In the genomic region with DNA sequence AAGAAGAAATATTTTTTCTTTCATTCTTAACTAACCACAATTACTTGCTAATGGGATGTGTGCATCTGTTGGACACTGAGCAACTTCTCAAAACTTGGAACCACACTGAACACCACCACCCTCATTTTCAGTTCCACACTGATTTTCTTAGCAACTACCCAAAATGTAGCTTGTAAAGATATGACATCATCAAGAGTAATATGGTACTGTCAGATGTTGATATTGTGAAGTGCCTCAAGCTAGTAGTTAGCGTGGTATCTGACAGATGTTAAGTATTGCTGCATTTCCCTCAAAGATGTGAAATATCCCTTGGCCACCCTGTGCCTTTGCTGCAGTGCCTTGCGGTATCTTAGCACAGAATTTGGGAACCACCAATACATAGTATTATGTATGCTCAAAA, we compare ENCODE assay signal across 10 cellular contexts. TPM values are rescaled to one million over a fixed set of nuclear protein-coding genes. Genes with fewer than 3 reads are reported as not detected.
DNase-seq lines count a peak whose midpoint lies in the region; ATAC-seq, FAIRE-seq and TF ChIP-seq lines count a peak whose summit lies in the region.
"Had no signal": no experiment of that assay in that cellular context is flagged by ENCODE, and none has a peak within 500 bp of the region (broad histone marks: within the 10 kb centered on the region; RNA-seq: fewer than 3 reads in every experiment).

No MANE protein-coding gene starts in this region.

- H3K9me3 ChIP-seq in neuronal stem cell (replicated peaks in 1 of 2; ENCODE audit: control insufficient read depth in 2 of 2, insufficient read depth in 1 of 2, low read depth in 1 of 2, low read length in 2 of 2) = peaks cover 0 to 2% of the 10 kb centered on the region in 2 donors

- no peak overlapping the region for H2AK5ac ChIP-seq in neuronal stem cell (ENCODE audit: low read depth, low read length)

- no peak overlapping the region for H3K14ac ChIP-seq in neuronal stem cell (ENCODE audit: low read length)

- peak; percentile 27 for DNase-seq in AG08395 (ENCODE audit: low spot score)
- DNase-seq in NOMO-1 treated with dmso at 0.1 percent for 144 hours (lab: John Stamatoyannopoulos, UW; ENCODE audit: unreplicated experiment) = peak; percentile 37
- no peak for DNase-seq in nephron progenitor cell
- no peak for DNase-seq in neuronal stem cell (ENCODE audit: low spot score)
- no peak for DNase-seq in stimulated activated CD4-positive, alpha-beta T cell treated with anti-CD3 and anti-CD28 coated beads, Interleukin-1b, Interleukin-23, amount 100 ng/mL, for 48 hours
- no peak for DNase-seq in frontal cortex (ENCODE audit: low spot score in 2 of 2)
- DNase-seq: dorsolateral prefrontal cortex had no signal

- no peak overlapping the region for H4K91ac ChIP-seq in neuronal stem cell (ENCODE audit: low read depth, low read length, poor library complexity)

- H3K4me3 ChIP-seq in neuronal stem cell (ENCODE audit: low read length in 2 of 2) = no peak overlapping the region
- H3K4me3 ChIP-seq: dorsolateral prefrontal cortex had no signal

- H3K36me3 ChIP-seq in neuronal stem cell (replicated peaks in 1 of 2; ENCODE audit: control insufficient read depth in 2 of 2, insufficient read depth in 2 of 2, low read length in 2 of 2) = peaks cover 0 to 2% of the 10 kb centered on the region in 2 donors

- no peak overlapping the region for H3K27ac Mint-ChIP-seq in nephron progenitor cell

- H3K9me3 Mint-ChIP-seq in nephron progenitor cell = no peaks in the 10 kb centered on the region

- H2BK15ac ChIP-seq in neuronal stem cell (ENCODE audit: low read length) = no peak overlapping the region

- peaks cover 10% of the 10 kb centered on the region for H3K36me3 Mint-ChIP-seq in nephron progenitor cell (ENCODE audit: low read depth)

- H3K27me3 Mint-ChIP-seq in nephron progenitor cell (ENCODE audit: low read depth, poor library complexity) = no peaks in the 10 kb centered on the region

- WGBS in neuronal stem cell (ENCODE audit: extremely low coverage in 2 of 2, insufficient read length in 2 of 2, insufficient replicate concordance in 1 of 2), 2 donors = no CpG with 5 or more reads among the region's 2 CpGs

- ATAC-seq in GM18907 (IDR thresholded peaks at IDR 0.05; ENCODE audit: unreplicated experiment) = peak; percentile 83
- peak; percentile 86 for ATAC-seq in HG02885 (IDR thresholded peaks at IDR 0.05; ENCODE audit: poor library complexity, unreplicated experiment)

- H3K4ac ChIP-seq in neuronal stem cell (ENCODE audit: low read length) = no peak overlapping the region

- no peak overlapping the region for H3K27ac ChIP-seq in neuronal stem cell (replicated peaks; ENCODE audit: low read length)
- H3K27ac ChIP-seq: C4-2B had no signal

- no peak overlapping the region for H3K4me3 Mint-ChIP-seq in nephron progenitor cell

- no peaks in the 10 kb centered on the region for H3K79me1 ChIP-seq in neuronal stem cell (ENCODE audit: low read depth, low read length)

- no peaks in the 10 kb centered on the region for H3K27me3 ChIP-seq in neuronal stem cell (ENCODE audit: control insufficient read depth in 3 of 3, insufficient read depth in 3 of 3, low read depth in 1 of 3, low read length in 3 of 3)
- H3K27me3 ChIP-seq: dorsolateral prefrontal cortex had no signal

- no peak for TF ChIP-seq CTCF in nephron progenitor cell (IDR thresholded peaks at IDR 0.05)

- H3K4me1 Mint-ChIP-seq in nephron progenitor cell = peaks cover 37% of the 10 kb centered on the region

- no peak overlapping the region for H2AFZ ChIP-seq in neuronal stem cell (ENCODE audit: low read length)

- H3K23ac ChIP-seq in neuronal stem cell (ENCODE audit: low read depth, low read length, poor library complexity) = no peak overlapping the region

- no peak overlapping the region for H4K8ac ChIP-seq in neuronal stem cell (ENCODE audit: low read depth, low read length)

- no peak overlapping the region for H2BK120ac ChIP-seq in neuronal stem cell (ENCODE audit: low read depth, low read length)

- H3K18ac ChIP-seq in neuronal stem cell (ENCODE audit: low read length) = no peak overlapping the region

- FAIRE-seq in frontal cortex (lab: Jason Lieb, UNC) = no peak

- no peak overlapping the region for H2BK12ac ChIP-seq in neuronal stem cell (ENCODE audit: low read length)

- H3K4me1 ChIP-seq in neuronal stem cell (ENCODE audit: control insufficient read depth in 2 of 2, insufficient read depth in 1 of 2, low read depth in 1 of 2, low read length in 2 of 2) = peaks cover 0 to 7% of the 10 kb centered on the region in 2 donors

- no peak overlapping the region for H2BK5ac ChIP-seq in neuronal stem cell (ENCODE audit: low read length)

- no peak overlapping the region for H3K9ac ChIP-seq in neuronal stem cell (ENCODE audit: low read depth, low read length, poor library complexity)

- no peak overlapping the region for H3K4me2 ChIP-seq in neuronal stem cell (ENCODE audit: insufficient read depth, low read length, poor library complexity, severe bottlenecking)

RNA-seq across cellular contexts. Expression of gene RFTN1, which starts 9.3 kb away (rescaled TPM):
- polyA plus RNA-seq in neuronal stem cell (2013, experiment 1 of 2) = 0.78 TPM
- polyA plus RNA-seq in neuronal stem cell (2013, experiment 2 of 2) = 0.76 TPM
- total RNA-seq in frontal cortex = 11.0 TPM

Comparison
In these comparisons a context has a peak if more than half of its experiments do, and no peak if none do; other contexts are left out.
1. DNase-seq: peak in AG08395 (single experiment) and NOMO-1 treated with dmso at 0.1 percent for 144 hours (single experiment); none in nephron progenitor cell (single experiment), neuronal stem cell (single experiment), stimulated activated CD4-positive, alpha-beta T cell treated with anti-CD3 and anti-CD28 coated beads, Interleukin-1b, Interleukin-23, amount 100 ng/mL, for 48 hours (single experiment) and frontal cortex (0 of 2).